ENCODE assay signal across 1 cellular context in the genomic region with DNA sequence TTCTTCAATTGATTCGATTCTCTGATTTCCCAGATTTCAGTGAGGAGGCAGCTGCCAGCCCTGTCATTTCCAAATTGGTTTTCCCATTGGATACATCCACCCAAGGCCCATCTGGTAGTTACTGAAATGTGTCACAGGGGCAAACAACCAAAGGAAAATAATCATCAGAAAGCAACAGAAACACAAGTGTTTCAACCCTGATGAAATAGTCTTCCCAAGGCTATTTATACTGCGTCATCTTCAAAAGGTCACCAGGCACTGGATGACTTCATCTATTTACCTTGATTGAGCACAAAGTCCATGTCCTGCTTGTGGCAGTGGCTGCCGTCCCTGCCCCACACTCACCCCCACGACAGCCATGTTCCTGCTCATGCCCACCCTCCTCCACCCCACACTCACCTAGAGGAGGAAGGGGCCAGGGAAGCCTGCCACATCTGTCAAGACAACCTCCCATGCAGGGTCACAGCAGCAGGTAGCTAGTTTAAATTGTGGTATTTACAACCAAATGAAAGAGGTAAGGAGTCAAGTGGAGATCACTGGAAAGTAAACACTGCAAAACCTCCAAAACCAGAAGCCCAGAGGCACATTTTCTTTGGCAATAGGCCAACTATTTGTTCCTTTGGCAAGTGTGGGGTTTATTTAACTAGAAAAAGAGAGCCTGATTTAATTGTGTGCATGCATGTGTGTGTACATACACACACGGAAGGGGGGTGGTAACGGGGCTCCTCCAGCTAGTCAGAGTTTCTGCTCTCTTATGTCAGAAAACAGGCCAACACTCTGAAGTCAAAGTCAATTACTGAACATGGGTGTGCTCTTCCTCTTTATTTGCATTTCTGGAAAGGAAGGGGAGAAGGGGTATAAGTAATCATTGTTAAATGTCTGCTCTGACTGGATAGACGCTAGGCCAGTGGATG.
TF ChIP-seq lines count a peak whose summit lies in the region.

No MANE protein-coding gene starts in this region.

TF ChIP-seq in HepG2, 621 proteins besides CTCF, POLR2A, EP300 and RAD21 (continued from another document and continues in another):
- TF ChIP-seq KDM5A (IDR thresholded peaks at IDR 0.05; ENCODE audit: borderline replicate concordance, low read length) (0 out of 2 replicates have a peak, but pooled peaks have one; percentile 20), DR1 (CRISPR knock-in tag; IDR thresholded peaks at IDR 0.05) (no peak), LCORL (IDR thresholded peaks at IDR 0.05) (peak; percentile 99), LCORL (CRISPR knock-in tag; IDR thresholded peaks at IDR 0.05) (peak; percentile 91), ZUFSP (CRISPR knock-in tag; IDR thresholded peaks at IDR 0.05; ENCODE audit: borderline replicate concordance) (no peak), MNT (IDR thresholded peaks at IDR 0.05) (peak; percentile 35), GMEB1 (CRISPR knock-in tag; IDR thresholded peaks at IDR 0.05; ENCODE audit: borderline replicate concordance) (no peak; the same call in 1 of the 2 replicates), ZNF460 (CRISPR knock-in tag; IDR thresholded peaks at IDR 0.05; ENCODE audit: borderline replicate concordance) (no peak; the same call in 1 of the 2 replicates), IRX3 (CRISPR knock-in tag; IDR thresholded peaks at IDR 0.05; ENCODE audit: borderline replicate concordance, low read depth) (no peak), RBM22 (optimal IDR thresholded peaks at IDR 0.05; ENCODE audit: low read length) (no peak), POLR2G (IDR thresholded peaks at IDR 0.05; ENCODE audit: low read depth, low read length) (peak; percentile 71), NFIB (CRISPR knock-in tag; IDR thresholded peaks at IDR 0.05; ENCODE audit: borderline replicate concordance) (no peak), MXD3 (CRISPR knock-in tag; IDR thresholded peaks at IDR 0.05) (no peak), ZBTB38 (CRISPR knock-in tag; IDR thresholded peaks at IDR 0.05) (peak; percentile 78; the same call in 1 of the 2 replicates), ETS1 (CRISPR knock-in tag; IDR thresholded peaks at IDR 0.05) (no peak), ONECUT2 (CRISPR knock-in tag; IDR thresholded peaks at IDR 0.05) (no peak), MZF1 (CRISPR knock-in tag; IDR thresholded peaks at IDR 0.05; ENCODE audit: borderline replicate concordance) (no peak), FOXK2 (IDR thresholded peaks at IDR 0.05) (peak; percentile 82), FIP1L1 (IDR thresholded peaks at IDR 0.05; ENCODE audit: borderline replicate concordance, insufficient read depth, low read depth, low read length) (no peak), HHEX (CRISPR knock-in tag; IDR thresholded peaks at IDR 0.05) (no peak), ZNF253 (CRISPR knock-in tag; IDR thresholded peaks at IDR 0.05; ENCODE audit: borderline replicate concordance) (no peak), ZNF432 (CRISPR knock-in tag; IDR thresholded peaks at IDR 0.05; ENCODE audit: borderline replicate concordance) (no peak), U2AF2 (IDR thresholded peaks at IDR 0.05; ENCODE audit: low read depth, low read length) (no peak), ESRRA (CRISPR knock-in tag; IDR thresholded peaks at IDR 0.05; ENCODE audit: low read depth) (peak; percentile 89), ZNF615 (CRISPR knock-in tag; IDR thresholded peaks at IDR 0.05; ENCODE audit: borderline replicate concordance) (peak; percentile 91; the same call in 1 of the 2 replicates), HES4 (CRISPR knock-in tag; IDR thresholded peaks at IDR 0.05; ENCODE audit: borderline replicate concordance) (no peak), ZNF101 (CRISPR knock-in tag; IDR thresholded peaks at IDR 0.05; ENCODE audit: borderline replicate concordance, low read depth) (no peak), ARNT2 (CRISPR knock-in tag; IDR thresholded peaks at IDR 0.05; ENCODE audit: low read depth) (no peak), ZNF644 (CRISPR knock-in tag; IDR thresholded peaks at IDR 0.05; ENCODE audit: low read depth) (peak; percentile 84), GZF1 (CRISPR knock-in tag; IDR thresholded peaks at IDR 0.05) (no peak), ZMYM2 (CRISPR knock-in tag; IDR thresholded peaks at IDR 0.05) (peak; percentile 82), MAFK (conservative IDR thresholded peaks at IDR 0.05 in 1 of 2, IDR thresholded peaks at IDR 0.05 in 1 of 2; ENCODE audit: low read length in 2 of 2) (peak in 1 of 2 experiments; percentile 43; a peak in 2 of 4 replicates), TEAD2 (CRISPR knock-in tag; IDR thresholded peaks at IDR 0.05) (no peak), DNMT3B (CRISPR knock-in tag; conservative IDR thresholded peaks at IDR 0.05) (peak; percentile 73), NFIC (IDR thresholded peaks at IDR 0.05; ENCODE audit: low read length) (peak; percentile 98), POLR2AphosphoS5 (IDR thresholded peaks at IDR 0.05; ENCODE audit: low read depth, low read length) (no peak; the same call in 1 of the 2 replicates)
- TF ChIP-seq, protein P1, sequence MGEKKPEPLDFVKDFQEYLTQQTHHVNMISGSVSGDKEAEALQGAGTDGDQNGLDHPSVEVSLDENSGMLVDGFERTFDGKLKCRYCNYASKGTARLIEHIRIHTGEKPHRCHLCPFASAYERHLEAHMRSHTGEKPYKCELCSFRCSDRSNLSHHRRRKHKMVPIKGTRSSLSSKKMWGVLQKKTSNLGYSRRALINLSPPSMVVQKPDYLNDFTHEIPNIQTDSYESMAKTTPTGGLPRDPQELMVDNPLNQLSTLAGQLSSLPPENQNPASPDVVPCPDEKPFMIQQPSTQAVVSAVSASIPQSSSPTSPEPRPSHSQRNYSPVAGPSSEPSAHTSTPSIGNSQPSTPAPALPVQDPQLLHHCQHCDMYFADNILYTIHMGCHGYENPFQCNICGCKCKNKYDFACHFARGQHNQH (CRISPR knock-in tag; IDR thresholded peaks at IDR 0.05) = peak; percentile 89
- TF ChIP-seq, protein P2, sequence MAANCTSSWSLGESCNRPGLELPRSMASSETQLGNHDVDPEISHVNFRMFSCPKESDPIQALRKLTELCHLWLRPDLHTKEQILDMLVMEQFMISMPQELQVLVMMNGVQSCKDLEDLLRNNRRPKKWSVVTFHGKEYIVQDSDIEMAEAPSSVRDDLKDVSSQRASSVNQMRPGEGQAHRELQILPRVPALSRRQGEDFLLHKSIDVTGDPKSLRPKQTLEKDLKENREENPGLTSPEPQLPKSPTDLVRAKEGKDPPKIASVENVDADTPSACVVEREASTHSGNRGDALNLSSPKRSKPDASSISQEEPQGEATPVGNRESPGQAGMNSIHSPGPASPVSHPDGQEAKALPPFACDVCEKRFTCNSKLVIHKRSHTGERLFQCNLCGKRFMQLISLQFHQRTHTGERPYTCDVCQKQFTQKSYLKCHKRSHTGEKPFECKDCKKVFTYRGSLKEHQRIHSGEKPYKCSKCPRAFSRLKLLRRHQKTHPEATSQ (CRISPR knock-in tag; IDR thresholded peaks at IDR 0.05; ENCODE audit: borderline replicate concordance) = peak; percentile 60; the same call in 1 of the 2 replicates
- TF ChIP-seq, protein P3, sequence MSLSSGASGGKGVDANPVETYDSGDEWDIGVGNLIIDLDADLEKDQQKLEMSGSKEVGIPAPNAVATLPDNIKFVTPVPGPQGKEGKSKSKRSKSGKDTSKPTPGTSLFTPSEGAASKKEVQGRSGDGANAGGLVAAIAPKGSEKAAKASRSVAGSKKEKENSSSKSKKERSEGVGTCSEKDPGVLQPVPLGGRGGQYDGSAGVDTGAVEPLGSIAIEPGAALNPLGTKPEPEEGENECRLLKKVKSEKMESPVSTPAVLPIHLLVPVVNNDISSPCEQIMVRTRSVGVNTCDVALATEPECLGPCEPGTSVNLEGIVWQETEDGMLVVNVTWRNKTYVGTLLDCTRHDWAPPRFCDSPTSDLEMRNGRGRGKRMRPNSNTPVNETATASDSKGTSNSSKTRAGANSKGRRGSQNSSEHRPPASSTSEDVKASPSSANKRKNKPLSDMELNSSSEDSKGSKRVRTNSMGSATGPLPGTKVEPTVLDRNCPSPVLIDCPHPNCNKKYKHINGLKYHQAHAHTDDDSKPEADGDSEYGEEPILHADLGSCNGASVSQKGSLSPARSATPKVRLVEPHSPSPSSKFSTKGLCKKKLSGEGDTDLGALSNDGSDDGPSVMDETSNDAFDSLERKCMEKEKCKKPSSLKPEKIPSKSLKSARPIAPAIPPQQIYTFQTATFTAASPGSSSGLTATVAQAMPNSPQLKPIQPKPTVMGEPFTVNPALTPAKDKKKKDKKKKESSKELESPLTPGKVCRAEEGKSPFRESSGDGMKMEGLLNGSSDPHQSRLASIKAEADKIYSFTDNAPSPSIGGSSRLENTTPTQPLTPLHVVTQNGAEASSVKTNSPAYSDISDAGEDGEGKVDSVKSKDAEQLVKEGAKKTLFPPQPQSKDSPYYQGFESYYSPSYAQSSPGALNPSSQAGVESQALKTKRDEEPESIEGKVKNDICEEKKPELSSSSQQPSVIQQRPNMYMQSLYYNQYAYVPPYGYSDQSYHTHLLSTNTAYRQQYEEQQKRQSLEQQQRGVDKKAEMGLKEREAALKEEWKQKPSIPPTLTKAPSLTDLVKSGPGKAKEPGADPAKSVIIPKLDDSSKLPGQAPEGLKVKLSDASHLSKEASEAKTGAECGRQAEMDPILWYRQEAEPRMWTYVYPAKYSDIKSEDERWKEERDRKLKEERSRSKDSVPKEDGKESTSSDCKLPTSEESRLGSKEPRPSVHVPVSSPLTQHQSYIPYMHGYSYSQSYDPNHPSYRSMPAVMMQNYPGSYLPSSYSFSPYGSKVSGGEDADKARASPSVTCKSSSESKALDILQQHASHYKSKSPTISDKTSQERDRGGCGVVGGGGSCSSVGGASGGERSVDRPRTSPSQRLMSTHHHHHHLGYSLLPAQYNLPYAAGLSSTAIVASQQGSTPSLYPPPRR (CRISPR knock-in tag; IDR thresholded peaks at IDR 0.05; ENCODE audit: borderline replicate concordance) = peak; percentile 84
- TF ChIP-seq, protein P4, sequence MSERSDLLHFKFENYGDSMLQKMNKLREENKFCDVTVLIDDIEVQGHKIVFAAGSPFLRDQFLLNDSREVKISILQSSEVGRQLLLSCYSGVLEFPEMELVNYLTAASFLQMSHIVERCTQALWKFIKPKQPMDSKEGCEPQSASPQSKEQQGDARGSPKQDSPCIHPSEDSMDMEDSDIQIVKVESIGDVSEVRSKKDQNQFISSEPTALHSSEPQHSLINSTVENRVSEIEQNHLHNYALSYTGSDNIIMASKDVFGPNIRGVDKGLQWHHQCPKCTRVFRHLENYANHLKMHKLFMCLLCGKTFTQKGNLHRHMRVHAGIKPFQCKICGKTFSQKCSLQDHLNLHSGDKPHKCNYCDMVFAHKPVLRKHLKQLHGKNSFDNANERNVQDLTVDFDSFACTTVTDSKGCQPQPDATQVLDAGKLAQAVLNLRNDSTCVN (CRISPR knock-in tag; IDR thresholded peaks at IDR 0.05; ENCODE audit: borderline replicate concordance) = peak; percentile 39; the same call in 1 of the 2 replicates
